Comparison of ENCODE assay signal across 1 cellular context in genomic region chr6:121619013-121619412, GRCh38.
TF ChIP-seq lines count a peak whose summit lies in the region.

No MANE protein-coding gene starts in this region.

TF ChIP-seq in GM23338, 12 proteins besides CTCF, POLR2A, EP300 and RAD21 (continued from another document):
- TF ChIP-seq ZNF462 (CRISPR knock-in tag; IDR thresholded peaks at IDR 0.05) (peak; percentile 87), NANOG (IDR thresholded peaks at IDR 0.05; ENCODE audit: borderline replicate concordance) (peak; percentile 91)
